Comparison of ENCODE assay signal across 1 cellular context in the genomic region with DNA sequence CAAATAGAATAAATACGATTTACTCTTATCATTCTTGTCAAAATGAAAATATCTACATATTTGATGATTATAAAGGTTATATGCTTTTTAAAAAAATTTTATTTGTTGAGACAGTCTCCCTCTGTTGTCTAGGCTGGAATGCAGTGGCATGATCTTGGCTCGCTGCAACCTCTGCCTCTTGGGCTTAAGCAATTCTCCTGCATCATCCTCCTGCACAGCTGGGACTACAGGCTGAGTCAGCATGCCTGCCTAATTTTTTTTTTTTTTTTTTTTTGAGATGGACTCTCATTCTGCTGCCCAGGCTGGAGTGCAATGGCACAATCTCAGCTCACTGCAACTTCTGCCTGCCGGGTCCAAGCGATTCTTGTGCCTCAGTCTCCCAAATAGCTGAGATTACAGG.
A peak's percentile ranks its signal among the peaks of the same experiment; 100 is the strongest.
TF ChIP-seq lines count a peak whose summit lies in the region.

No MANE protein-coding gene starts in this region.

TF ChIP-seq in IMR-90, 13 proteins besides CTCF, POLR2A, EP300 and RAD21:
- TF ChIP-seq RCOR1 (IDR thresholded peaks at IDR 0.05; ENCODE audit: insufficient replicate concordance, low read length) (no peak), NFE2L2 (IDR thresholded peaks at IDR 0.05; ENCODE audit: low read depth, low read length) (peak; percentile 77), FOS (IDR thresholded peaks at IDR 0.05; ENCODE audit: low read depth, low read length) (peak; percentile 57; the same call in 1 of the 2 replicates), SMC3 (IDR thresholded peaks at IDR 0.05; ENCODE audit: low read depth, low read length) (no peak), MAZ (IDR thresholded peaks at IDR 0.05; ENCODE audit: borderline replicate concordance, low read depth, low read length) (no peak), BHLHE40 (IDR thresholded peaks at IDR 0.05; ENCODE audit: low read depth, low read length) (peak; percentile 44), MAFK (IDR thresholded peaks at IDR 0.05; ENCODE audit: low read depth, low read length) (peak; percentile 85), CHD1 (IDR thresholded peaks at IDR 0.05; ENCODE audit: low read depth, low read length) (no peak), MXI1 (IDR thresholded peaks at IDR 0.05; ENCODE audit: borderline replicate concordance, low read depth, low read length) (no peak), RFX5 (IDR thresholded peaks at IDR 0.05; ENCODE audit: low read depth, low read length) (no peak), CEBPB (IDR thresholded peaks at IDR 0.05; ENCODE audit: low read depth, low read length) (peak; percentile 93)
- TF ChIP-seq, protein P1, sequence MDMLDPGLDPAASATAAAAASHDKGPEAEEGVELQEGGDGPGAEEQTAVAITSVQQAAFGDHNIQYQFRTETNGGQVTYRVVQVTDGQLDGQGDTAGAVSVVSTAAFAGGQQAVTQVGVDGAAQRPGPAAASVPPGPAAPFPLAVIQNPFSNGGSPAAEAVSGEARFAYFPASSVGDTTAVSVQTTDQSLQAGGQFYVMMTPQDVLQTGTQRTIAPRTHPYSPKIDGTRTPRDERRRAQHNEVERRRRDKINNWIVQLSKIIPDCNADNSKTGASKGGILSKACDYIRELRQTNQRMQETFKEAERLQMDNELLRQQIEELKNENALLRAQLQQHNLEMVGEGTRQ (IDR thresholded peaks at IDR 0.05; ENCODE audit: low read depth, low read length), result no peak
- TF ChIP-seq, protein P2, sequence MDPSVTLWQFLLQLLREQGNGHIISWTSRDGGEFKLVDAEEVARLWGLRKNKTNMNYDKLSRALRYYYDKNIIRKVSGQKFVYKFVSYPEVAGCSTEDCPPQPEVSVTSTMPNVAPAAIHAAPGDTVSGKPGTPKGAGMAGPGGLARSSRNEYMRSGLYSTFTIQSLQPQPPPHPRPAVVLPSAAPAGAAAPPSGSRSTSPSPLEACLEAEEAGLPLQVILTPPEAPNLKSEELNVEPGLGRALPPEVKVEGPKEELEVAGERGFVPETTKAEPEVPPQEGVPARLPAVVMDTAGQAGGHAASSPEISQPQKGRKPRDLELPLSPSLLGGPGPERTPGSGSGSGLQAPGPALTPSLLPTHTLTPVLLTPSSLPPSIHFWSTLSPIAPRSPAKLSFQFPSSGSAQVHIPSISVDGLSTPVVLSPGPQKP (IDR thresholded peaks at IDR 0.05; ENCODE audit: borderline replicate concordance, low read depth, low read length), result no peak
